19 cellular contexts compared by ENCODE assay signal in genomic region chr7:77544523-77544922, GRCh38.
"Had no signal": no experiment of that assay in that cellular context is flagged by ENCODE, and none has a peak within 500 bp of the region (broad histone marks: within the 10 kb centered on the region; RNA-seq: fewer than 3 reads in every experiment).

No MANE protein-coding gene starts in this region.

- DNase-seq: activated CD4-positive, alpha-beta T cell treated with anti-CD3 and anti-CD28 coated beads, Interleukin-2, amount 10 ng/mL, durations not matched to agents 7 days and 5 days; activated gamma-delta T cell treated with Interleukin-2 at 50 U/mL for 16 hours; amniotic stem cell; body of pancreas; caudate nucleus; colonic mucosa; foreskin melanocyte; head of caudate nucleus; left colon; mucosa of descending colon; naive thymus-derived CD4-positive, alpha-beta T cell; nucleus accumbens; spleen; upper lobe of right lung had no signal

- H3K27me3 ChIP-seq: body of pancreas, colonic mucosa, esophagus muscularis mucosa, right atrium auricular region, spleen, upper lobe of right lung had no signal

- H3K4me3 Mint-ChIP-seq: activated CD4-positive, alpha-beta T cell treated with anti-CD3 and anti-CD28 coated beads, Interleukin-2, amount 10 ng/mL, durations not matched to agents 7 days and 5 days; activated naive CD8-positive, alpha-beta T cell; stimulated activated naive CD8-positive, alpha-beta T cell treated with anti-CD3 and anti-CD28 coated beads, Interleukin-15, Interleukin-2, amounts not matched to agents 100 ng/mL and 50 ng/mL, for 24 hours had no signal

- H3K4me3 ChIP-seq: body of pancreas, colonic mucosa, esophagus muscularis mucosa, mucosa of descending colon, right atrium auricular region, spleen, upper lobe of right lung had no signal

- H3K36me3 ChIP-seq: colonic mucosa, esophagus muscularis mucosa, right atrium auricular region, spleen, upper lobe of right lung had no signal

- H3K27ac Mint-ChIP-seq: activated CD4-positive, alpha-beta T cell treated with anti-CD3 and anti-CD28 coated beads, Interleukin-2, amount 10 ng/mL, durations not matched to agents 7 days and 5 days; progenitor cell of endocrine pancreas had no signal

- ATAC-seq: body of pancreas, left colon, mucosa of descending colon, upper lobe of right lung had no signal

- H3K9me3 Mint-ChIP-seq: activated CD4-positive, alpha-beta T cell treated with anti-CD3 and anti-CD28 coated beads, Interleukin-2, amount 10 ng/mL, durations not matched to agents 7 days and 5 days; stimulated activated naive CD8-positive, alpha-beta T cell treated with anti-CD3 and anti-CD28 coated beads, Interleukin-15, Interleukin-2, amounts not matched to agents 100 ng/mL and 50 ng/mL, for 24 hours had no signal

- H3K9me3 ChIP-seq: body of pancreas, colonic mucosa, esophagus muscularis mucosa, mucosa of descending colon, right atrium auricular region, spleen, upper lobe of right lung had no signal

- H3K27me3 Mint-ChIP-seq: activated CD4-positive, alpha-beta T cell treated with anti-CD3 and anti-CD28 coated beads, Interleukin-2, amount 10 ng/mL, durations not matched to agents 7 days and 5 days; activated naive CD8-positive, alpha-beta T cell; naive thymus-derived CD4-positive, alpha-beta T cell; progenitor cell of endocrine pancreas; stimulated activated naive CD8-positive, alpha-beta T cell treated with anti-CD3 and anti-CD28 coated beads, Interleukin-15, Interleukin-2, amounts not matched to agents 100 ng/mL and 50 ng/mL, for 24 hours had no signal

- H3K27ac ChIP-seq: body of pancreas, colonic mucosa, esophagus muscularis mucosa, right atrium auricular region, upper lobe of right lung had no signal
